In the genomic region with DNA sequence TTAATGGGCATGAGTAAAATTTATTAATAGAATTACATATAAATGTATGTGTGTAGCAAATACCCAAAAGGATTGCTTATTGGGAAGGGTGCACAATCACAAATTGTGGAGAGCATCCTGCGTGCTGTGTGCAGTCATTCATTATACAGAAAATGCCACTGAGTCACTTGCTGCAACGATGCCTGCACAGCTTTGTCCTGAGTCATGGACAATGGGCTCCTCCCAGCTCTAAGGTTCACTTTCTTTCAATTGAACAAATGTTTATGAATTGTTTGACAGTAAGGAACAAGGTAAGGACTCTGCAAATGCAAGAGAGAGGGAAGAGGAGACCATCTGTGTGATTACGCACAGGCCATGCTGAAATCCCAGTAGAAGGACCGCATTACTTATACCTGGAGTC, we compare ENCODE assay signal across 27 cellular contexts. TPM values are rescaled to one million over a fixed set of nuclear protein-coding genes. Genes with fewer than 3 reads are reported as not detected.
DNase-seq lines count a peak whose midpoint lies in the region; ATAC-seq, FAIRE-seq and TF ChIP-seq lines count a peak whose summit lies in the region.
"Had no signal": no experiment of that assay in that cellular context is flagged by ENCODE, and none has a peak within 500 bp of the region (broad histone marks: within the 10 kb centered on the region; RNA-seq: fewer than 3 reads in every experiment).

No MANE protein-coding gene starts in this region.

- FAIRE-seq in astrocyte (lab: Jason Lieb, UNC), result no peak
- FAIRE-seq: A549, GM19239, H54, HepG2 had no signal

- H3K4me3 Mint-ChIP-seq in astrocyte (ENCODE audit: unreplicated experiment), result no peak overlapping the region
- H3K4me3 Mint-ChIP-seq in glutamatergic neuron (ENCODE audit: unreplicated experiment), result no peak overlapping the region
- H3K4me3 Mint-ChIP-seq: CD4-positive, alpha-beta memory T cell had no signal

- TF ChIP-seq CTCF in astrocyte (IDR thresholded peaks at IDR 0.05; ENCODE audit: insufficient read depth, low read depth, low read length), result no peak
- no peak for TF ChIP-seq CTCF in foreskin keratinocyte (conservative IDR thresholded peaks at IDR 0.05)
- TF ChIP-seq CTCF in GM10248 (IDR thresholded peaks at IDR 0.05; ENCODE audit: control extremely low read depth, extremely low read depth, low read depth, missing control alignments), result no peak
- no peak for TF ChIP-seq CTCF in glutamatergic neuron (IDR thresholded peaks at IDR 0.05; ENCODE audit: partially characterized antibody, unreplicated experiment)

- CTCF ChIA-PET in GM10248 (lab: Yijun Ruan, JAX), result interaction anchor here (1.1 to 15.0 kb wide), 4 partner anchors 23 to 184 kb away, joined by 3 to 215 read pairs (median 4); no protein-coding TSS in a partner anchor

- no peaks in the 10 kb centered on the region for H3K4me1 ChIP-seq in Karpas-422 (ENCODE audit: low read length)
- H3K4me1 ChIP-seq in astrocyte (ENCODE audit: insufficient read depth, low read length), result no peaks in the 10 kb centered on the region
- H3K4me1 ChIP-seq in foreskin keratinocyte, result no peaks in the 10 kb centered on the region
- H3K4me1 ChIP-seq: A549, Caco-2, Peyer's patch had no signal

- 0 out of 2 replicates have a peak, but pooled peaks cover 4% of the 10 kb centered on the region for H4K20me1 ChIP-seq in Karpas-422 (ENCODE audit: insufficient read depth, low read depth, low read length)
- H4K20me1 ChIP-seq in astrocyte (ENCODE audit: insufficient read depth, low read length), result no peaks in the 10 kb centered on the region
- H4K20me1 ChIP-seq: BLaER1 treated with 17β-estradiol and CSF1 and Interleukin-3, amounts not matched to agents 10 nM and 100 nM had no signal

- H3K79me2 ChIP-seq in Karpas-422 (ENCODE audit: low read length) (no peaks in the 10 kb centered on the region), astrocyte (ENCODE audit: insufficient read depth, low read length) (no peaks in the 10 kb centered on the region)

- H3K4me1 Mint-ChIP-seq in astrocyte (ENCODE audit: low read depth, unreplicated experiment), result no peaks in the 10 kb centered on the region
- H3K4me1 Mint-ChIP-seq in glutamatergic neuron (ENCODE audit: low read depth, unreplicated experiment), result no peaks in the 10 kb centered on the region

- H3K36me3 Mint-ChIP-seq in astrocyte (ENCODE audit: low read depth, unreplicated experiment) (no peaks in the 10 kb centered on the region), glutamatergic neuron (ENCODE audit: unreplicated experiment) (no peaks in the 10 kb centered on the region)
- H3K36me3 Mint-ChIP-seq: CD4-positive, alpha-beta memory T cell had no signal

- no peaks in the 10 kb centered on the region for H3K27me3 ChIP-seq in Karpas-422 (ENCODE audit: low read length)
- H3K27me3 ChIP-seq in astrocyte (ENCODE audit: insufficient read depth, low read length), result peaks cover 10% of the 10 kb centered on the region
- peaks cover 4% of the 10 kb centered on the region for H3K27me3 ChIP-seq in foreskin keratinocyte
- H3K27me3 ChIP-seq: BLaER1 treated with 17β-estradiol and CSF1 and Interleukin-3, amounts not matched to agents 10 nM and 100 nM; Peyer's patch had no signal

- H3K9me3 Mint-ChIP-seq in astrocyte (ENCODE audit: unreplicated experiment) (peaks cover 1% of the 10 kb centered on the region), glutamatergic neuron (ENCODE audit: unreplicated experiment) (no peaks in the 10 kb centered on the region)
- H3K9me3 Mint-ChIP-seq: CD4-positive, alpha-beta memory T cell had no signal

- H3K9me3 ChIP-seq in Karpas-422 (ENCODE audit: low read length) (no peaks in the 10 kb centered on the region), astrocyte (ENCODE audit: insufficient read depth, low read depth, low read length) (no peaks in the 10 kb centered on the region)
- H3K9me3 ChIP-seq: A549; BLaER1 treated with 17β-estradiol and CSF1 and Interleukin-3, amounts not matched to agents 10 nM and 100 nM; Caco-2; Peyer's patch had no signal

- POLR2A ChIA-PET in GM10248 (lab: Yijun Ruan, JAX), result no interaction called here

- H3K4me2 ChIP-seq in Karpas-422 (ENCODE audit: low read depth, low read length, poor library complexity, severe bottlenecking) (no peak overlapping the region), astrocyte (ENCODE audit: low read length) (no peak overlapping the region)
- H3K4me2 ChIP-seq: A549; BLaER1 treated with 17β-estradiol and CSF1 and Interleukin-3, amounts not matched to agents 10 nM and 100 nM had no signal

- H3K36me3 ChIP-seq in Karpas-422 (ENCODE audit: insufficient read depth, low read length), result no peaks in the 10 kb centered on the region
- H3K36me3 ChIP-seq in astrocyte (ENCODE audit: insufficient read depth, low read length), result no peaks in the 10 kb centered on the region
- H3K36me3 ChIP-seq: BLaER1 treated with 17β-estradiol and CSF1 and Interleukin-3, amounts not matched to agents 10 nM and 100 nM; Peyer's patch had no signal

- H3K9me2 ChIP-seq in Karpas-422 (replicated peaks; ENCODE audit: insufficient read depth, low read length), result no peaks in the 10 kb centered on the region

- no peak overlapping the region for H3K4me3 ChIP-seq in Karpas-422 (ENCODE audit: low read length)
- no peak overlapping the region for H3K4me3 ChIP-seq in astrocyte (ENCODE audit: insufficient read depth, low read depth, low read length)
- H3K4me3 ChIP-seq: A549; BLaER1 treated with 17β-estradiol and CSF1 and Interleukin-3, amounts not matched to agents 10 nM and 100 nM; Peyer's patch had no signal

- no peak overlapping the region for H2AFZ ChIP-seq in Karpas-422 (ENCODE audit: low read length)
- H2AFZ ChIP-seq in astrocyte (ENCODE audit: low read depth, low read length), result no peak overlapping the region

- H3K9ac ChIP-seq in Karpas-422 (ENCODE audit: low read length) (no peak overlapping the region), astrocyte (ENCODE audit: low read length) (no peak overlapping the region)

- H3K27ac Mint-ChIP-seq in astrocyte (ENCODE audit: unreplicated experiment) (peak overlapping the region; percentile 77), glutamatergic neuron (ENCODE audit: unreplicated experiment) (no peak overlapping the region)

- H3K27ac ChIP-seq in Karpas-422 (ENCODE audit: low read length), result no peak overlapping the region
- no peak overlapping the region for H3K27ac ChIP-seq in astrocyte (ENCODE audit: low read depth, low read length)
- no peak overlapping the region for H3K27ac ChIP-seq in foreskin keratinocyte
- H3K27ac ChIP-seq: A549; BLaER1 treated with 17β-estradiol and CSF1 and Interleukin-3, amounts not matched to agents 10 nM and 100 nM; HL-60; Peyer's patch had no signal

- DNase-seq in AG20443 (ENCODE audit: low spot score), result peak; percentile 65
- DNase-seq in Karpas-422, result peak; percentile 6
- DNase-seq in astrocyte (ENCODE audit: low read depth), result no peak
- DNase-seq in foreskin keratinocyte, result peak in 1 of 2 donors; percentile 13
- no peak for DNase-seq in stimulated activated CD4-positive, alpha-beta T cell treated with anti-CD3 and anti-CD28 coated beads, Interleukin-2, amount 100 ng/mL, for 48 hours
- DNase-seq in GM10248 (ENCODE audit: extremely low spot score), result no peak
- no peak for DNase-seq in glutamatergic neuron
- DNase-seq: Caco-2; CD4-positive, alpha-beta memory T cell; DND-41; KG1; NCI-H1694; NCI-H2081; NCI-H2171; NCI-H526; Peyer's patch; Right ventricle myocardium superior had no signal

- peak; percentile 36 for ATAC-seq in foreskin keratinocyte
- ATAC-seq in HG03175 (IDR thresholded peaks at IDR 0.05; ENCODE audit: unreplicated experiment), result no peak

- H3K27me3 Mint-ChIP-seq in astrocyte (ENCODE audit: low read depth, unreplicated experiment) (peaks cover 2% of the 10 kb centered on the region), glutamatergic neuron (ENCODE audit: unreplicated experiment) (peaks cover 3% of the 10 kb centered on the region)

RNA-seq across cellular contexts. Expression of a gene that starts 18.7 kb away (rescaled TPM):
- 0.11 TPM in 1 of 2 replicates, not detected in the other for total RNA-seq in Karpas-422 (2014; rRNA removed; shearing (Covaris generic); ENCODE audit: low replicate concordance)
- total RNA-seq in astrocyte (0.27 TPM in 1 of 2 replicates, not detected in the other), foreskin keratinocyte (not detected in 2 replicates), glutamatergic neuron (ENCODE audit: unreplicated experiment) (0.39 TPM)
- polyA plus RNA-seq in foreskin keratinocyte, result not detected in 2 replicates
- total RNA-seq: Caco-2; CD4-positive, alpha-beta memory T cell; G401; HepG2; OCI-LY7 had no signal
- polyA plus RNA-seq: A549; CD4-positive, alpha-beta memory T cell; HepG2 had no signal

RNA-seq across cellular contexts. Expression of a gene that starts 43.9 kb away (rescaled TPM):
- 3.3 and 4.4 TPM in 2 replicates for total RNA-seq in Karpas-422 (2014; rRNA removed; shearing (Covaris generic); ENCODE audit: low replicate concordance)
- total RNA-seq in astrocyte (0.24 and 0.36 TPM in 2 replicates), foreskin keratinocyte (0.07 TPM in 1 of 2 replicates, not detected in the other), glutamatergic neuron (ENCODE audit: unreplicated experiment) (0.27 TPM)
- not detected in 2 replicates for polyA plus RNA-seq in foreskin keratinocyte
- total RNA-seq: Caco-2, G401, HepG2, HT-29 had no signal

Comparison
In these comparisons a context has a peak if more than half of its experiments do, and no peak if none do; other contexts are left out.
1. DNase-seq: peak in AG20443 (single experiment) and Karpas-422 (single experiment); none in astrocyte (single experiment), stimulated activated CD4-positive, alpha-beta T cell treated with anti-CD3 and anti-CD28 coated beads, Interleukin-2, amount 100 ng/mL, for 48 hours (0 of 2), GM10248 (single experiment) and glutamatergic neuron (single experiment).